ENCODE assay signal across 12 cellular contexts in genomic region chr16:2476741-2477140, GRCh38. TPM values are rescaled to one million over a fixed set of nuclear protein-coding genes. Genes with fewer than 3 reads are reported as not detected.
DNase-seq lines count a peak whose midpoint lies in the region; TF ChIP-seq lines count a peak whose summit lies in the region.
"Had no signal": no experiment of that assay in that cellular context is flagged by ENCODE, and none has a peak within 500 bp of the region (broad histone marks: within the 10 kb centered on the region; RNA-seq: fewer than 3 reads in every experiment).

No MANE protein-coding gene starts in this region.

- H3K4me2 ChIP-seq in neural progenitor cell: no peak overlapping the region

- TF ChIP-seq CTCF in VCaP (conservative IDR thresholded peaks at IDR 0.05) (no peak), neural progenitor cell (IDR thresholded peaks at IDR 0.05) (no peak)

- H3K27me3 ChIP-seq in endocrine pancreas (ENCODE audit: control insufficient read depth, insufficient read depth, low read length) (peaks cover 4% of the 10 kb centered on the region), neural progenitor cell (peaks cover 48% of the 10 kb centered on the region)

- H3K4me1 ChIP-seq in endocrine pancreas (ENCODE audit: control insufficient read depth, insufficient read depth, low read length): peaks cover 7% of the 10 kb centered on the region
- peaks cover 10% of the 10 kb centered on the region for H3K4me1 ChIP-seq in neural progenitor cell

- peak overlapping the region; percentile 66 for H3K4me3 Mint-ChIP-seq in activated CD4-positive, alpha-beta T cell treated with anti-CD3 and anti-CD28 coated beads, Interleukin-2, amount 10 ng/mL, durations not matched to agents 24 days and 14 days
- peak overlapping the region; percentile 80 for H3K4me3 Mint-ChIP-seq in neural progenitor cell

- H3K36me3 Mint-ChIP-seq in activated CD4-positive, alpha-beta T cell treated with anti-CD3 and anti-CD28 coated beads, Interleukin-2, amount 10 ng/mL, durations not matched to agents 24 days and 14 days (ENCODE audit: low read depth): no peaks in the 10 kb centered on the region
- no peaks in the 10 kb centered on the region for H3K36me3 Mint-ChIP-seq in neural progenitor cell

- intact Hi-C loops in activated CD4-positive, alpha-beta T cell treated with anti-CD3 and anti-CD28 coated beads, Interleukin-2, amount 10 ng/mL, durations not matched to agents 24 days and 14 days (cut with micrococcal nuclease): no loop called here

- H4K20me1 ChIP-seq in neural progenitor cell (ENCODE audit: low read depth): peaks cover 58% of the 10 kb centered on the region

- H3K4me1 Mint-ChIP-seq in activated CD4-positive, alpha-beta T cell treated with anti-CD3 and anti-CD28 coated beads, Interleukin-2, amount 10 ng/mL, durations not matched to agents 24 days and 14 days: peaks cover 12% of the 10 kb centered on the region
- H3K4me1 Mint-ChIP-seq in neural progenitor cell: peaks cover 18% of the 10 kb centered on the region

- H3K4me3 ChIP-seq in endocrine pancreas (ENCODE audit: control insufficient read depth, insufficient read depth, low read length) (peak overlapping the region; percentile 25), neural progenitor cell (no peak overlapping the region)

- H3K36me3 ChIP-seq in endocrine pancreas (ENCODE audit: control insufficient read depth, insufficient read depth, low read length) (no peaks in the 10 kb centered on the region), neural progenitor cell (no peaks in the 10 kb centered on the region)
- H3K36me3 ChIP-seq: suprapubic skin had no signal

- peak overlapping the region; percentile 81 for H3K27ac ChIP-seq in VCaP
- no peak overlapping the region for H3K27ac ChIP-seq in neural progenitor cell
- H3K27ac ChIP-seq: suprapubic skin had no signal

- no peak for DNase-seq in activated CD4-positive, alpha-beta T cell treated with anti-CD3 and anti-CD28 coated beads, Interleukin-2, amount 10 ng/mL, durations not matched to agents 24 days and 14 days
- no peak for DNase-seq in activated CD4-positive, alpha-beta T cell treated with anti-CD3 and anti-CD28 coated beads for 4 hours
- DNase-seq in neural progenitor cell (ENCODE audit: low spot score): no peak
- no peak for DNase-seq in SHP77 (lab: John Stamatoyannopoulos, UW)
- DNase-seq in NCI-H345 (lab: John Stamatoyannopoulos, UW): no peak
- no peak for DNase-seq in medulla oblongata (ENCODE audit: extremely low spot score)
- DNase-seq: H7, mesendoderm had no signal

- peaks cover 18% of the 10 kb centered on the region for H3K27me3 Mint-ChIP-seq in activated CD4-positive, alpha-beta T cell treated with anti-CD3 and anti-CD28 coated beads, Interleukin-2, amount 10 ng/mL, durations not matched to agents 24 days and 14 days
- H3K27me3 Mint-ChIP-seq in neural progenitor cell (ENCODE audit: insufficient read depth, low read depth): no peaks in the 10 kb centered on the region

- H3K79me2 ChIP-seq in neural progenitor cell (ENCODE audit: low read depth): peaks cover 10% of the 10 kb centered on the region

- no peaks in the 10 kb centered on the region for H3K9me3 ChIP-seq in endocrine pancreas (ENCODE audit: control insufficient read depth, low read length)
- no peaks in the 10 kb centered on the region for H3K9me3 ChIP-seq in neural progenitor cell (ENCODE audit: low read depth)
- H3K9me3 ChIP-seq: suprapubic skin had no signal

- H3F3A ChIP-seq in neural progenitor cell (ENCODE audit: low read depth): peaks cover 25% of the 10 kb centered on the region

- no peak overlapping the region for H2AFZ ChIP-seq in neural progenitor cell (replicated peaks)

- no peaks in the 10 kb centered on the region for H3K9me3 Mint-ChIP-seq in activated CD4-positive, alpha-beta T cell treated with anti-CD3 and anti-CD28 coated beads, Interleukin-2, amount 10 ng/mL, durations not matched to agents 24 days and 14 days
- H3K9me3 Mint-ChIP-seq in neural progenitor cell: no peaks in the 10 kb centered on the region

- H3K9ac ChIP-seq in endocrine pancreas (ENCODE audit: control insufficient read depth, insufficient read depth, low read length): peak overlapping the region; percentile 7
- no peak overlapping the region for H3K9ac ChIP-seq in neural progenitor cell

- no peak overlapping the region for H3K27ac Mint-ChIP-seq in activated CD4-positive, alpha-beta T cell treated with anti-CD3 and anti-CD28 coated beads, Interleukin-2, amount 10 ng/mL, durations not matched to agents 24 days and 14 days
- no peak overlapping the region for H3K27ac Mint-ChIP-seq in neural progenitor cell

RNA-seq across cellular contexts. Expression of gene TBC1D24, which starts 1.8 kb away (rescaled TPM):
- 16.6 and 20.9 TPM in 2 replicates for total RNA-seq in activated CD4-positive, alpha-beta T cell treated with anti-CD3 and anti-CD28 coated beads, Interleukin-2, amount 10 ng/mL, durations not matched to agents 24 days and 14 days
- 8.2 and 11.9 TPM in 2 replicates for total RNA-seq in neural progenitor cell (ENCODE audit: low replicate concordance)

RNA-seq across cellular contexts. Expression of gene NTN3, which starts 5.6 kb away (rescaled TPM):
- not detected in 2 replicates for total RNA-seq in activated CD4-positive, alpha-beta T cell treated with anti-CD3 and anti-CD28 coated beads, Interleukin-2, amount 10 ng/mL, durations not matched to agents 24 days and 14 days
- 1.7 and 3.6 TPM in 2 replicates for total RNA-seq in neural progenitor cell (ENCODE audit: low replicate concordance)
- total RNA-seq: MCF 10A, suprapubic skin had no signal

RNA-seq across cellular contexts. Expression of gene TEDC2, which starts 16.8 kb away (rescaled TPM):
- total RNA-seq in activated CD4-positive, alpha-beta T cell treated with anti-CD3 and anti-CD28 coated beads, Interleukin-2, amount 10 ng/mL, durations not matched to agents 24 days and 14 days: 40.7 and 41.7 TPM in 2 replicates
- 29.1 and 62.1 TPM in 2 replicates for total RNA-seq in neural progenitor cell (ENCODE audit: low replicate concordance)

RNA-seq across cellular contexts. Expression of gene ATP6V0C, which starts 37.0 kb away (rescaled TPM):
- 105 and 122 TPM in 2 replicates for total RNA-seq in activated CD4-positive, alpha-beta T cell treated with anti-CD3 and anti-CD28 coated beads, Interleukin-2, amount 10 ng/mL, durations not matched to agents 24 days and 14 days
- total RNA-seq in neural progenitor cell (ENCODE audit: low replicate concordance): 11.6 and 44.3 TPM in 2 replicates

RNA-seq across cellular contexts. Expression of gene AMDHD2, which starts 43.4 kb away (rescaled TPM):
- 34.1 and 37.5 TPM in 2 replicates for total RNA-seq in activated CD4-positive, alpha-beta T cell treated with anti-CD3 and anti-CD28 coated beads, Interleukin-2, amount 10 ng/mL, durations not matched to agents 24 days and 14 days
- total RNA-seq in neural progenitor cell (ENCODE audit: low replicate concordance): 11.7 and 39.2 TPM in 2 replicates
